ENCODE assay signal across 3 cellular contexts in genomic region chr12:122853582-122854245, GRCh38.
A peak's percentile ranks its signal among the peaks of the same experiment; 100 is the strongest.
TF ChIP-seq lines count a peak whose summit lies in the region.

No MANE protein-coding gene starts in this region.

TF ChIP-seq in SK-N-SH, 30 proteins besides CTCF, POLR2A, EP300 and RAD21:
- TF ChIP-seq, protein P1, sequence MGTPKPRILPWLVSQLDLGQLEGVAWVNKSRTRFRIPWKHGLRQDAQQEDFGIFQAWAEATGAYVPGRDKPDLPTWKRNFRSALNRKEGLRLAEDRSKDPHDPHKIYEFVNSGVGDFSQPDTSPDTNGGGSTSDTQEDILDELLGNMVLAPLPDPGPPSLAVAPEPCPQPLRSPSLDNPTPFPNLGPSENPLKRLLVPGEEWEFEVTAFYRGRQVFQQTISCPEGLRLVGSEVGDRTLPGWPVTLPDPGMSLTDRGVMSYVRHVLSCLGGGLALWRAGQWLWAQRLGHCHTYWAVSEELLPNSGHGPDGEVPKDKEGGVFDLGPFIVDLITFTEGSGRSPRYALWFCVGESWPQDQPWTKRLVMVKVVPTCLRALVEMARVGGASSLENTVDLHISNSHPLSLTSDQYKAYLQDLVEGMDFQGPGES (IDR thresholded peaks at IDR 0.05; ENCODE audit: low read depth, low read length): no peak
- TF ChIP-seq NFIC (IDR thresholded peaks at IDR 0.05; ENCODE audit: borderline replicate concordance) (no peak), FOSL2 (IDR thresholded peaks at IDR 0.05; ENCODE audit: borderline replicate concordance, low read depth) (no peak), NRF1 (IDR thresholded peaks at IDR 0.05; ENCODE audit: low read depth, low read length) (no peak), POLR2AphosphoS5 (IDR thresholded peaks at IDR 0.05; ENCODE audit: low read depth, low read length) (no peak), TAF1 (IDR thresholded peaks at IDR 0.05; ENCODE audit: borderline replicate concordance, low read depth, low read length) (no peak)

TF ChIP-seq in SK-N-SH treated with all-trans-retinoic acid at 6 μM for 48 hours, 23 proteins besides CTCF, POLR2A, EP300 and RAD21 (continues in another document):
- TF ChIP-seq ISL1 (CRISPR knock-in tag; IDR thresholded peaks at IDR 0.05): no peak
- no peak for TF ChIP-seq ARNTL (CRISPR knock-in tag; IDR thresholded peaks at IDR 0.05; ENCODE audit: borderline replicate concordance, low read depth)
- no peak for TF ChIP-seq BACH2 (CRISPR knock-in tag; IDR thresholded peaks at IDR 0.05; ENCODE audit: borderline replicate concordance)
- no peak for TF ChIP-seq ZC3H10 (CRISPR knock-in tag; IDR thresholded peaks at IDR 0.05)
- TF ChIP-seq ZFP30 (CRISPR knock-in tag; IDR thresholded peaks at IDR 0.05): no peak
- TF ChIP-seq CSRNP3 (CRISPR knock-in tag; IDR thresholded peaks at IDR 0.05): no peak
- no peak for TF ChIP-seq ZNF565 (CRISPR knock-in tag; conservative IDR thresholded peaks at IDR 0.05; ENCODE audit: low read depth)
- TF ChIP-seq GLIS3 (CRISPR knock-in tag; IDR thresholded peaks at IDR 0.05): no peak
- no peak for TF ChIP-seq RARB (CRISPR knock-in tag; IDR thresholded peaks at IDR 0.05)
- TF ChIP-seq TSHZ2 (CRISPR knock-in tag; IDR thresholded peaks at IDR 0.05): no peak
- no peak for TF ChIP-seq PPARA (CRISPR knock-in tag; IDR thresholded peaks at IDR 0.05; ENCODE audit: borderline replicate concordance)
- no peak for TF ChIP-seq SNAI2 (CRISPR knock-in tag; IDR thresholded peaks at IDR 0.05)
- no peak for TF ChIP-seq ZNF8 (CRISPR knock-in tag; IDR thresholded peaks at IDR 0.05)
- TF ChIP-seq, protein P2, sequence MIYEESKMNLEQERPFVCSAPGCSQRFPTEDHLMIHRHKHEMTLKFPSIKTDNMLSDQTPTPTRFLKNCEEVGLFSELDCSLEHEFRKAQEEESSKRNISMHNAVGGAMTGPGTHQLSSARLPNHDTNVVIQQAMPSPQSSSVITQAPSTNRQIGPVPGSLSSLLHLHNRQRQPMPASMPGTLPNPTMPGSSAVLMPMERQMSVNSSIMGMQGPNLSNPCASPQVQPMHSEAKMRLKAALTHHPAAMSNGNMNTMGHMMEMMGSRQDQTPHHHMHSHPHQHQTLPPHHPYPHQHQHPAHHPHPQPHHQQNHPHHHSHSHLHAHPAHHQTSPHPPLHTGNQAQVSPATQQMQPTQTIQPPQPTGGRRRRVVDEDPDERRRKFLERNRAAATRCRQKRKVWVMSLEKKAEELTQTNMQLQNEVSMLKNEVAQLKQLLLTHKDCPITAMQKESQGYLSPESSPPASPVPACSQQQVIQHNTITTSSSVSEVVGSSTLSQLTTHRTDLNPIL (CRISPR knock-in tag; IDR thresholded peaks at IDR 0.05; ENCODE audit: low read depth): no peak
- TF ChIP-seq PATZ1 (CRISPR knock-in tag; IDR thresholded peaks at IDR 0.05; ENCODE audit: borderline replicate concordance): no peak
- no peak for TF ChIP-seq POU6F1 (CRISPR knock-in tag; IDR thresholded peaks at IDR 0.05; ENCODE audit: borderline replicate concordance, low read depth)

TF ChIP-seq in K562, 482 proteins besides CTCF, POLR2A, EP300 and RAD21:
- no peak for TF ChIP-seq CREB3 (tag; conservative IDR thresholded peaks at IDR 0.05; ENCODE audit: low read depth)
- TF ChIP-seq DNMT1 (IDR thresholded peaks at IDR 0.05): no peak
- TF ChIP-seq THRB (CRISPR knock-in tag; conservative IDR thresholded peaks at IDR 0.05): no peak
- no peak for TF ChIP-seq ZKSCAN8 (CRISPR knock-in tag; IDR thresholded peaks at IDR 0.05)
- TF ChIP-seq POLR2G (IDR thresholded peaks at IDR 0.05; ENCODE audit: low read depth, low read length): 0 out of 2 replicates have a peak, but pooled peaks have one; percentile 9
- no peak for TF ChIP-seq ZMIZ1 (IDR thresholded peaks at IDR 0.05; ENCODE audit: low read depth in 2 of 2, low read length in 2 of 2)
- TF ChIP-seq PATZ1 (CRISPR knock-in tag; IDR thresholded peaks at IDR 0.05; ENCODE audit: borderline replicate concordance): no peak
